8 cellular contexts compared by ENCODE assay signal in genomic region chr20:52104546-52105044, GRCh38.
DNase-seq lines count a peak whose midpoint lies in the region; ATAC-seq and TF ChIP-seq lines count a peak whose summit lies in the region.

No MANE protein-coding gene starts in this region.

- peaks cover 12% of the 10 kb centered on the region for H3K4me1 ChIP-seq in mammary epithelial cell (ENCODE audit: insufficient read depth, low read length)
- H3K4me1 ChIP-seq in left lung, result peaks cover 18 to 28% of the 10 kb centered on the region in 2 donors

- ATAC-seq in left lung (peak; percentile 11), HG02588 (IDR thresholded peaks at IDR 0.05; ENCODE audit: unreplicated experiment) (no peak)

- WGBS in mammary epithelial cell (ENCODE audit: low coverage, missing lambda C conversion rate), result 7% methylated on average over 16 of the region's 38 CpGs

- intact Hi-C loops in activated naive CD4-positive, alpha-beta T cell treated with anti-CD3 and anti-CD28 coated beads for 36 hours (cut with micrococcal nuclease), result loop anchor here (1.0 kb wide), 1 partner anchor 46 kb away; no protein-coding TSS in a partner anchor
- intact Hi-C loops in mammary epithelial cell (cut with micrococcal nuclease) (no loop called here), left lung (cut with DNase I) (no loop called here)

- no peaks in the 10 kb centered on the region for H3K9me3 Mint-ChIP-seq in activated naive CD4-positive, alpha-beta T cell treated with anti-CD3 and anti-CD28 coated beads for 36 hours
- H3K9me3 Mint-ChIP-seq in type B pancreatic cell, result no peaks in the 10 kb centered on the region

- H3K79me2 ChIP-seq in mammary epithelial cell (ENCODE audit: insufficient read depth, low read length), result no peaks in the 10 kb centered on the region

- TF ChIP-seq CTCF in mammary epithelial cell (conservative IDR thresholded peaks at IDR 0.05 in 1 of 2, IDR thresholded peaks at IDR 0.05 in 1 of 2; ENCODE audit: extremely low read depth in 1 of 2, insufficient read depth in 1 of 2, low read depth in 1 of 2, low read length in 2 of 2) (no peak), left lung (IDR thresholded peaks at IDR 0.05) (no peak), type B pancreatic cell (conservative IDR thresholded peaks at IDR 0.05) (no peak)

- no peak overlapping the region for H3K9ac ChIP-seq in mammary epithelial cell (ENCODE audit: insufficient read depth, low read length)

- H3K27ac ChIP-seq in mammary epithelial cell (ENCODE audit: insufficient read depth, low read depth, low read length) (no peak overlapping the region), left lung (no peak overlapping the region)

- in situ Hi-C loops in mammary epithelial cell (cut with MboI; ENCODE audit: low sequenced_read_pairs in 2 of 2), result no loop called here

- dilution Hi-C loops in mammary epithelial cell (cut with HindIII; ENCODE audit: low sequenced_read_pairs), result no loop called here

- peak overlapping the region; percentile 72 for H2AFZ ChIP-seq in mammary epithelial cell (ENCODE audit: low read depth, low read length)

- H3K4me3 ChIP-seq in mammary epithelial cell (replicated peaks in 1 of 3; ENCODE audit: insufficient read depth in 1 of 3, low read depth in 2 of 3, low read length in 3 of 3) (peak overlapping the region; percentile 45 to 52 (median 48)), left lung (peak overlapping the region; percentile 24)

- DNase-seq in activated naive CD4-positive, alpha-beta T cell treated with anti-CD3 and anti-CD28 coated beads for 36 hours, result no peak
- DNase-seq in activated naive CD4-positive, alpha-beta T cell (lab: John Stamatoyannopoulos, UW), result no peak
- no peak for DNase-seq in mammary epithelial cell
- no peak for DNase-seq in left lung
- no peak for DNase-seq in type B pancreatic cell (ENCODE audit: extremely low spot score, unreplicated experiment)
- no peak for DNase-seq in Kasumi-1 (lab: John Stamatoyannopoulos, UW)
- DNase-seq in inferior parietal cortex (ENCODE audit: extremely low spot score), result no peak

- H3K36me3 ChIP-seq in mammary epithelial cell (ENCODE audit: insufficient read depth, low read length), result no peaks in the 10 kb centered on the region
- H3K36me3 ChIP-seq in left lung, result no peaks in the 10 kb centered on the region

- CTCF ChIA-PET in activated naive CD4-positive, alpha-beta T cell treated with anti-CD3 and anti-CD28 coated beads for 36 hours (lab: Charles Lee), result interaction anchor here (1.3 to 1.5 kb wide), 2 partner anchors 21 to 24 kb away, joined by 4 to 5 read pairs; no protein-coding TSS in a partner anchor
- CTCF ChIA-PET in mammary epithelial cell (lab: Charles Lee; ENCODE audit: low non-redundant PET), result interaction anchor here (0.5 kb wide), 1 partner anchor 382 kb away, joined by 3 read pairs; no protein-coding TSS in a partner anchor

- H3K9me3 ChIP-seq in mammary epithelial cell (replicated peaks; ENCODE audit: insufficient read depth, low read length) (no peaks in the 10 kb centered on the region), left lung (no peaks in the 10 kb centered on the region)

- no peaks in the 10 kb centered on the region for H3K36me3 Mint-ChIP-seq in activated naive CD4-positive, alpha-beta T cell treated with anti-CD3 and anti-CD28 coated beads for 36 hours (ENCODE audit: low read depth)
- no peaks in the 10 kb centered on the region for H3K36me3 Mint-ChIP-seq in type B pancreatic cell

- no peaks in the 10 kb centered on the region for H4K20me1 ChIP-seq in mammary epithelial cell (ENCODE audit: insufficient read depth, low read length)

- H3K4me2 ChIP-seq in mammary epithelial cell (ENCODE audit: insufficient read depth, low read depth, low read length), result peak overlapping the region; percentile 84

- H3K4me3 Mint-ChIP-seq in activated naive CD4-positive, alpha-beta T cell treated with anti-CD3 and anti-CD28 coated beads for 36 hours, result peak overlapping the region; percentile 61
- peak overlapping the region; percentile 93 for H3K4me3 Mint-ChIP-seq in type B pancreatic cell

- H3K27ac Mint-ChIP-seq in activated naive CD4-positive, alpha-beta T cell treated with anti-CD3 and anti-CD28 coated beads for 36 hours, result no peak overlapping the region
- H3K27ac Mint-ChIP-seq in type B pancreatic cell, result peak overlapping the region; percentile 74

- peaks cover 23% of the 10 kb centered on the region for H3K27me3 Mint-ChIP-seq in activated naive CD4-positive, alpha-beta T cell treated with anti-CD3 and anti-CD28 coated beads for 36 hours (ENCODE audit: low read depth)
- H3K27me3 Mint-ChIP-seq in type B pancreatic cell, result peaks cover 39% of the 10 kb centered on the region

- BruUV-seq in mammary epithelial cell (replicated peaks; lab: Mats Ljungman, UMichigan), result no TSS peak

- H3K27me3 ChIP-seq in mammary epithelial cell (ENCODE audit: insufficient read depth, low read length) (peaks cover 3% of the 10 kb centered on the region), left lung (peaks cover 30 to 45% of the 10 kb centered on the region in 2 donors)

- peaks cover 23% of the 10 kb centered on the region for H3K4me1 Mint-ChIP-seq in activated naive CD4-positive, alpha-beta T cell treated with anti-CD3 and anti-CD28 coated beads for 36 hours (ENCODE audit: low read depth)
- peaks cover 15% of the 10 kb centered on the region for H3K4me1 Mint-ChIP-seq in type B pancreatic cell (ENCODE audit: unreplicated experiment)
